Comparison of ENCODE assay signal across 21 cellular contexts in genomic region chr4:138196153-138196552, GRCh38. TPM values are rescaled to one million over a fixed set of nuclear protein-coding genes. Genes with fewer than 3 reads are reported as not detected.
DNase-seq lines count a peak whose midpoint lies in the region; ATAC-seq and TF ChIP-seq lines count a peak whose summit lies in the region.
"Had no signal": no experiment of that assay in that cellular context is flagged by ENCODE, and none has a peak within 500 bp of the region (broad histone marks: within the 10 kb centered on the region; RNA-seq: fewer than 3 reads in every experiment).

No MANE protein-coding gene starts in this region.

- ATAC-seq in left cardiac atrium: peak; percentile 50 to 74
- no peak for ATAC-seq in GM18505 (IDR thresholded peaks at IDR 0.05; ENCODE audit: unreplicated experiment)
- ATAC-seq: PC-3 had no signal

- peaks cover 38% of the 10 kb centered on the region for H3K4me1 Mint-ChIP-seq in dendritic cell treated with granulocyte-macrophage colony-stimulating factor and Interleukin-4, amounts not matched to agents 40 ng/mL and 50 ng/mL, for 4 days (ENCODE audit: low read depth)
- H3K4me1 Mint-ChIP-seq in neural progenitor cell: peaks cover 9% of the 10 kb centered on the region

- TF ChIP-seq CTCF in neural progenitor cell (IDR thresholded peaks at IDR 0.05) (no peak), esophagus squamous epithelium (IDR thresholded peaks at IDR 0.05) (no peak), colonic mucosa (IDR thresholded peaks at IDR 0.05) (no peak)

- intact Hi-C loops in dendritic cell treated with granulocyte-macrophage colony-stimulating factor and Interleukin-4, amounts not matched to agents 40 ng/mL and 50 ng/mL, for 4 days (cut with micrococcal nuclease): no loop called here
- intact Hi-C loops in left cardiac atrium (cut with DNase I) (no loop called here), esophagus squamous epithelium (cut with DNase I) (no loop called here), colonic mucosa (cut with DNase I) (no loop called here)

- H3K9ac ChIP-seq in SK-N-MC (ENCODE audit: insufficient read length) (no peak overlapping the region), neural progenitor cell (no peak overlapping the region), colonic mucosa (ENCODE audit: low read depth in 2 of 2, low read length in 2 of 2) (no peak overlapping the region)
- H3K9ac ChIP-seq: GM23248 had no signal

- H3K27ac ChIP-seq in SK-N-MC (0 out of 2 replicates have a peak overlapping the region, but pooled peaks have one; percentile 26), neural progenitor cell (no peak overlapping the region), esophagus squamous epithelium (no peak overlapping the region), colonic mucosa (no peak overlapping the region)
- H3K27ac ChIP-seq: GM23248 had no signal

- H3K36me3 ChIP-seq in SK-N-MC (ENCODE audit: insufficient read depth, low read length) (peaks cover 56% of the 10 kb centered on the region), neural progenitor cell (no peaks in the 10 kb centered on the region), esophagus squamous epithelium (no peaks in the 10 kb centered on the region), colonic mucosa (no peaks in the 10 kb centered on the region)
- H3K36me3 ChIP-seq: MG63 had no signal

- H3K36me3 Mint-ChIP-seq in dendritic cell treated with granulocyte-macrophage colony-stimulating factor and Interleukin-4, amounts not matched to agents 40 ng/mL and 50 ng/mL, for 4 days (ENCODE audit: low read depth): peaks cover 14% of the 10 kb centered on the region
- no peaks in the 10 kb centered on the region for H3K36me3 Mint-ChIP-seq in neural progenitor cell

- H4K20me1 ChIP-seq in neural progenitor cell (ENCODE audit: low read depth): no peaks in the 10 kb centered on the region

- H3K4me3 ChIP-seq in SK-N-MC (no peak overlapping the region), neural progenitor cell (no peak overlapping the region), esophagus squamous epithelium (no peak overlapping the region), colonic mucosa (no peak overlapping the region)
- H3K4me3 ChIP-seq: GM23248, MG63 had no signal

- DNase-seq in SK-N-MC (ENCODE audit: low read depth, low spot score) (no peak), left cardiac atrium (no peak), neural progenitor cell (ENCODE audit: low spot score) (no peak), esophagus squamous epithelium (lab: John Stamatoyannopoulos, UW) (no peak), colonic mucosa (no peak)
- DNase-seq in activated naive CD4-positive, alpha-beta T cell treated with anti-CD3 and anti-CD28 coated beads, Interleukin-2, amount 50 U/mL, for 16 hours: no peak
- DNase-seq: DMS153, DND-41, GM23248, H9, KBM-7, MG63, NCI-H1105 treated with DMSO at 0.1 percent for 48 hours, NCI-H2029, NCI-H446, NCI-H524 treated with DMSO at 0.1 percent for 48 hours, NCI-H774, PC-3, SHP77 had no signal

- H3F3A ChIP-seq in neural progenitor cell (ENCODE audit: low read depth): no peaks in the 10 kb centered on the region

- no peaks in the 10 kb centered on the region for H3K27me3 ChIP-seq in neural progenitor cell
- H3K27me3 ChIP-seq in esophagus squamous epithelium: no peaks in the 10 kb centered on the region
- no peaks in the 10 kb centered on the region for H3K27me3 ChIP-seq in colonic mucosa
- H3K27me3 ChIP-seq: MG63 had no signal

- peak overlapping the region; percentile 62 for H3K27ac Mint-ChIP-seq in dendritic cell treated with granulocyte-macrophage colony-stimulating factor and Interleukin-4, amounts not matched to agents 40 ng/mL and 50 ng/mL, for 4 days
- H3K27ac Mint-ChIP-seq in neural progenitor cell: peak overlapping the region; percentile 51
- H3K27ac Mint-ChIP-seq: H9 had no signal

- H2AFZ ChIP-seq in neural progenitor cell (replicated peaks): no peak overlapping the region
- H2AFZ ChIP-seq: GM23248 had no signal

- TF ChIP-seq POLR2A in GM18505 (IDR thresholded peaks at IDR 0.05; ENCODE audit: borderline replicate concordance, extremely low read depth, insufficient read depth, insufficient read length) (no peak), esophagus squamous epithelium (IDR thresholded peaks at IDR 0.05) (no peak)

- no peaks in the 10 kb centered on the region for H3K27me3 Mint-ChIP-seq in dendritic cell treated with granulocyte-macrophage colony-stimulating factor and Interleukin-4, amounts not matched to agents 40 ng/mL and 50 ng/mL, for 4 days
- H3K27me3 Mint-ChIP-seq in neural progenitor cell (ENCODE audit: insufficient read depth, low read depth): peaks cover 4% of the 10 kb centered on the region

- no peak overlapping the region for H3K4me3 Mint-ChIP-seq in dendritic cell treated with granulocyte-macrophage colony-stimulating factor and Interleukin-4, amounts not matched to agents 40 ng/mL and 50 ng/mL, for 4 days
- no peak overlapping the region for H3K4me3 Mint-ChIP-seq in neural progenitor cell
- H3K4me3 Mint-ChIP-seq: H9 had no signal

- no peaks in the 10 kb centered on the region for H3K9me3 Mint-ChIP-seq in dendritic cell treated with granulocyte-macrophage colony-stimulating factor and Interleukin-4, amounts not matched to agents 40 ng/mL and 50 ng/mL, for 4 days
- H3K9me3 Mint-ChIP-seq in neural progenitor cell: no peaks in the 10 kb centered on the region
- H3K9me3 Mint-ChIP-seq: H9 had no signal

- 81 to 84% methylated on average over 3 of the region's 3 CpGs for WGBS in esophagus squamous epithelium, 2 donors

- no peak overlapping the region for H3K4me2 ChIP-seq in neural progenitor cell

- no peaks in the 10 kb centered on the region for H3K79me2 ChIP-seq in neural progenitor cell (ENCODE audit: low read depth)

- H3K4me1 ChIP-seq in neural progenitor cell (no peaks in the 10 kb centered on the region), esophagus squamous epithelium (peaks cover 0 to 18% (median 0%) of the 10 kb centered on the region in 3 donors), colonic mucosa (no peaks in the 10 kb centered on the region)

- H3K9me3 ChIP-seq in SK-N-MC (ENCODE audit: low read depth, low read length): no peaks in the 10 kb centered on the region
- H3K9me3 ChIP-seq in neural progenitor cell (ENCODE audit: low read depth): no peaks in the 10 kb centered on the region
- no peaks in the 10 kb centered on the region for H3K9me3 ChIP-seq in esophagus squamous epithelium
- no peaks in the 10 kb centered on the region for H3K9me3 ChIP-seq in colonic mucosa
- H3K9me3 ChIP-seq: MG63 had no signal

RNA-seq across cellular contexts. Expression of gene SLC7A11, which starts 46.0 kb away (rescaled TPM):
- total RNA-seq in left cardiac atrium (1 to 10 TPM; 3.3 to 4.7 TPM), neural progenitor cell (ENCODE audit: low replicate concordance) (7.0 and 9.6 TPM in 2 replicates), esophagus squamous epithelium (10 to 100 TPM in 1 of 4 donors, 1 to 10 TPM in 3; 1.5 to 30.1 (median 7.9) TPM), colonic mucosa (1 to 10 TPM; 2.9 to 3.8 TPM)
